In the genomic region with DNA sequence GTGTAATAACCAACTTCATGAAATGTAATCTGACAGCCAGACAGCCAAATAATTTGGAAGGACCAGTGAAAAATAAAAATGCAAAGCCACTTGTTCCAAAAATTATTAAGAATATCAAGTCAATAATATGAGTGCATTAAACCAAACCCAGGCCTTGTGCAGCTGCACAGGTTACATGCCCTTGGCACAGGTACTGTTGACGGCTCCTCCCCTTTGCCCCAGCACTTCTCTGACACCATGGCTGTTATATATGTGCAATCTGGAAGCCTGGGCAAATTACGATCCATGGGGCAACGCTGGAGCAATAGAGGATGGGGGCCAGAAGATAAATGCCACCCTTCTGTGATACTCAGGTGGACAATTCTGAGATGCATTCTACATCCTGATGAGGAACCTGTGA, we compare ENCODE assay signal across 30 cellular contexts.
A peak's percentile ranks its signal among the peaks of the same experiment; 100 is the strongest.
DNase-seq lines count a peak whose midpoint lies in the region; ATAC-seq, FAIRE-seq and TF ChIP-seq lines count a peak whose summit lies in the region.
"Had no signal": no experiment of that assay in that cellular context is flagged by ENCODE, and none has a peak within 500 bp of the region (broad histone marks: within the 10 kb centered on the region; RNA-seq: fewer than 3 reads in every experiment).

No MANE protein-coding gene starts in this region.

- FAIRE-seq in pancreas (lab: Jason Lieb, UNC) (no peak), urothelium cell line (lab: Jason Lieb, UNC) (peak; percentile 95)
- FAIRE-seq: A204.1, A549 had no signal

- H3K4me3 ChIP-seq in pancreas: no peak overlapping the region
- H3K4me3 ChIP-seq: A549; BLaER1; BLaER1 treated with 17β-estradiol and CSF1 and Interleukin-3, amounts not matched to agents 10 nM and 100 nM had no signal

- no peaks in the 10 kb centered on the region for H3K4me1 ChIP-seq in pancreas
- H3K4me1 ChIP-seq: A549, BE2C, Caco-2 had no signal

- H3K27me3 ChIP-seq in pancreas: no peaks in the 10 kb centered on the region
- H3K27me3 ChIP-seq: BE2C; BLaER1; BLaER1 treated with 17β-estradiol and CSF1 and Interleukin-3, amounts not matched to agents 10 nM and 100 nM had no signal

- DNase-seq in pancreas: peak in 2 of 6 donors; percentile 11 to 25
- no peak for DNase-seq in urothelium cell line (ENCODE audit: low spot score)
- DNase-seq in NCI-H524 (lab: John Stamatoyannopoulos, UW): no peak
- DNase-seq in HuH-7 (ENCODE audit: low spot score): no peak
- DNase-seq: 8988T; ACHN; AML-193; BE2C; C1 segment of cervical spinal cord; Caco-2; Calu3; CD4-positive, alpha-beta memory T cell; CD4-positive, alpha-beta T cell; CD4-positive, CD25-positive, alpha-beta regulatory T cell; CD8-positive, alpha-beta memory T cell; CD8-positive, alpha-beta T cell; COR-L47; DMS 273 treated with DMSO at 0.1 percent for 48 hours; DMS153; DMS53; DMS79; DMS79 treated with DMSO at 0.1 percent for 48 hours; DND-41; EL had no signal

- H3K36me3 ChIP-seq in pancreas: no peaks in the 10 kb centered on the region
- H3K36me3 ChIP-seq: BE2C; BLaER1; BLaER1 treated with 17β-estradiol and CSF1 and Interleukin-3, amounts not matched to agents 10 nM and 100 nM had no signal

- intact Hi-C loops in pancreas (cut with DNase I): no loop called here

- TF ChIP-seq CTCF in pancreas (IDR thresholded peaks at IDR 0.05): no peak

- no peaks in the 10 kb centered on the region for H3K9me3 ChIP-seq in pancreas
- H3K9me3 ChIP-seq: A549; BE2C; BLaER1; BLaER1 treated with 17β-estradiol and CSF1 and Interleukin-3, amounts not matched to agents 10 nM and 100 nM; Caco-2 had no signal

- 29 to 30% methylated on average over 3 of the region's 3 CpGs for WGBS in pancreas, 2 donors

- ATAC-seq in pancreas: peak in 3 of 4 donors; percentile 70 to 78 (median 75)
- ATAC-seq: A549; CD8-positive, alpha-beta T cell had no signal

- H3K27ac ChIP-seq in pancreas: no peak overlapping the region
- H3K27ac ChIP-seq: 22Rv1; A549; BLaER1; BLaER1 treated with 17β-estradiol and CSF1 and Interleukin-3, amounts not matched to agents 10 nM and 100 nM; C4-2B had no signal
